6 cellular contexts compared by ENCODE assay signal in the genomic region with DNA sequence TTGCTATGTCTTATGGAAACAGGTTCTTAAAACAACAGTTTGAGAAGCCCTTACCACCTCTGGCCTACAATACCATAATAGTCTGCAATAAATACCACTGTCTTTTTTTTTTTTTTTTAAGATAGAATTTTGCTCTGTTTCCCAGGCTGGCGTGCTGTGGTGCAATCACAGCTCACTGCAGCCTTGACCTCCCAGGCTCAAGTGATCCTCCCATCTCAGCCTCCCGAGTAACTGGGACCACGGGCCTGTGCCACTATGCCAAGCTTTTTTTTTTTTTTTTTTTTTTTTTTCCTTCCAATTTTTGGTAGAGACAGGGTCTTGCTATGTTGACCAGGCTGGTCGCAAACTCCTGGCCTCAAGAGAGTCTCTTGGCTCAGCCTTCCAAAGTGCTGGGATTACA. TPM values are rescaled to one million over a fixed set of nuclear protein-coding genes. Genes with fewer than 3 reads are reported as not detected.
"Had no signal": no experiment of that assay in that cellular context is flagged by ENCODE, and none has a peak within 500 bp of the region (broad histone marks: within the 10 kb centered on the region; RNA-seq: fewer than 3 reads in every experiment).

No MANE protein-coding gene starts in this region.

- H3K4me3 ChIP-seq: GM23248, HAP-1 had no signal

- ATAC-seq: HCT116 had no signal

- H3K9me3 ChIP-seq: HAP-1 had no signal

- H3K4me1 ChIP-seq: HAP-1 had no signal

- H2AFZ ChIP-seq: GM23248 had no signal

- DNase-seq: GM23248, GOT3, H7, IMR-90 had no signal

- H3K27ac ChIP-seq: GM23248 had no signal

- H3K9ac ChIP-seq: GM23248 had no signal

RNA-seq across cellular contexts. Expression of a gene that starts 53.0 kb away (rescaled TPM):
- total RNA-seq: GM23248 had no signal
